8 cellular contexts compared by ENCODE assay signal in the genomic region with DNA sequence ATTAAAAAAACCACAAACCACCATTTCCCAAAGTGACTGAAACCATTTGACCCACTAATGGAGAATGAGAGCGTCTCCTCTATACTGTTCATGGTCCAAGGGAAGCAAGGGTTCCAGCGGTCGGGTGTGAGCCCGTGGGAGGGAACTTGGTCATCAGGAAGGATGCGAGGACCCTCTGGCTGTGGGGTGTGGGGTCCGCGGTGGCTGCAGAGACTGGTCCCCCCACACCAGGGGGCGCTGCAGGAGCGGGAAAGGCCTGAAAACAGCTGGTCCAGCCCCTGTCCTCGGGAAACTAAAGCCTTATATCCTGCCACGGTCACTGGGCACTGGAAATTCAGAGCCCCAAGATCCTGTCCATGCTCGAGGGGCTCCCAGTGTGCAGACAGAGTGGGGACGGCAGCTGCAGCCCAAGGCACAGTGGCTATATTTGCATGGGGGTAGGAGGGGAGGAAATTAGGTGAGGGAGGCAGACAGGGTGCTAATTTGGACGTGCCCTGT. TPM values are rescaled to one million over a fixed set of nuclear protein-coding genes. Genes with fewer than 3 reads are reported as not detected.
A peak's percentile ranks its signal among the peaks of the same experiment; 100 is the strongest.
DNase-seq lines count a peak whose midpoint lies in the region; ATAC-seq and TF ChIP-seq lines count a peak whose summit lies in the region.

No MANE protein-coding gene starts in this region.

- no peaks in the 10 kb centered on the region for H3K9me2 ChIP-seq in GM23338 (ENCODE audit: insufficient read depth)

- no peak overlapping the region for H3K4me2 ChIP-seq in GM23338

- no peaks in the 10 kb centered on the region; the same call in 1 of the 2 replicates for H4K20me1 ChIP-seq in GM23338 (replicated peaks; ENCODE audit: insufficient read depth)

- TF ChIP-seq CTCF in AG09319 (IDR thresholded peaks at IDR 0.05; ENCODE audit: low read depth, low read length) (peak; percentile 97), GM23338 (conservative IDR thresholded peaks at IDR 0.05; ENCODE audit: low read depth in 2 of 2) (peak; percentile 87 to 97), colonic mucosa (IDR thresholded peaks at IDR 0.05) (peak; percentile 92), right lobe of liver (IDR thresholded peaks at IDR 0.05) (peak; percentile 87 to 98 (median 96))

- no peak overlapping the region for H3K4me3 Mint-ChIP-seq in GM23338

- ATAC-seq in GM23338 (peak; percentile 81), right lobe of liver (peak; percentile 70 to 78 (median 75)), GM21526 (IDR thresholded peaks at IDR 0.05; ENCODE audit: low FRiP score, unreplicated experiment) (no peak)

- H3K36me3 ChIP-seq in GM23338 (ENCODE audit: insufficient read depth) (no peaks in the 10 kb centered on the region), colonic mucosa (no peaks in the 10 kb centered on the region), right lobe of liver (no peaks in the 10 kb centered on the region)

- TF ChIP-seq POLR2A in right lobe of liver (IDR thresholded peaks at IDR 0.05): no peak

- peak overlapping the region in 1 of 2 donors; percentile 46 for H3K9ac ChIP-seq in colonic mucosa (ENCODE audit: low read depth in 2 of 2, low read length in 2 of 2)

- peaks cover 23% of the 10 kb centered on the region for H3K79me2 ChIP-seq in GM23338 (replicated peaks; ENCODE audit: insufficient read depth)

- peaks cover 7% of the 10 kb centered on the region; the same call in 2 of the 3 replicates for H3K4me1 Mint-ChIP-seq in GM23338

- H3K4me3 ChIP-seq in GM23338 (no peak overlapping the region), colonic mucosa (no peak overlapping the region), right lobe of liver (no peak overlapping the region)

- 0% methylated on average over 5 of the region's 14 CpGs for WGBS in right lobe of liver (ENCODE audit: insufficient coverage, low coverage, low lambda C conversion rate, missing lambda C conversion rate)

- H3K9me3 Mint-ChIP-seq in GM23338: peaks cover 3% of the 10 kb centered on the region; the same call in 1 of the 3 replicates

- H3K9me3 ChIP-seq in colonic mucosa (no peaks in the 10 kb centered on the region), right lobe of liver (no peaks in the 10 kb centered on the region)

- no peaks in the 10 kb centered on the region for H3F3A ChIP-seq in GM23338 (replicated peaks; ENCODE audit: low read depth)

- H3K27ac ChIP-seq in GM23338 (ENCODE audit: low read depth) (no peak overlapping the region), colonic mucosa (no peak overlapping the region), right lobe of liver (no peak overlapping the region)

- DNase-seq in AG09319 (ENCODE audit: extremely low read depth, low read depth) (peak; percentile 46), GM23338 (ENCODE audit: low spot score) (peak; percentile 90), NCI-H526 (lab: John Stamatoyannopoulos, UW) (peak; percentile 42 to 86), colonic mucosa (peak; percentile 91), right lobe of liver (peak; percentile 85 to 89 (median 88))
- peak; percentile 87 to 89 for DNase-seq in activated CD4-positive, alpha-beta T cell treated with anti-CD3 and anti-CD28 coated beads, Interleukin-2, amount 50 U/mL, for 48 hours
- peak; percentile 65 to 78 (median 69) for DNase-seq in stimulated activated CD4-positive, alpha-beta T cell treated with anti-CD3 and anti-CD28 coated beads, TNF-alpha, amount 100 ng/mL, for 24 hours (ENCODE audit: low read depth in 3 of 3)

- H3K27me3 Mint-ChIP-seq in GM23338 (ENCODE audit: insufficient read depth, low read depth, poor library complexity): peaks cover 15% of the 10 kb centered on the region

- H3K4me1 ChIP-seq in GM23338 (ENCODE audit: insufficient read depth) (peaks cover 12% of the 10 kb centered on the region; the same call in 1 of the 2 replicates), colonic mucosa (no peaks in the 10 kb centered on the region), right lobe of liver (peaks cover 0 to 15% (median 5%) of the 10 kb centered on the region in 4 donors)

- intact Hi-C loops in colonic mucosa (cut with DNase I): loop anchor here (2.0 kb wide), 1 partner anchor 153 kb away; no protein-coding TSS in a partner anchor
- intact Hi-C loops in right lobe of liver (cut with DNase I): loop anchor here (5.0 to 10.0 kb wide), 3 partner anchors 152 to 355 kb away; no protein-coding TSS in a partner anchor

- no peak overlapping the region for H2AFZ ChIP-seq in GM23338

- no peak overlapping the region for H3K27ac Mint-ChIP-seq in GM23338

- peaks cover 3% of the 10 kb centered on the region; the same call in 2 of the 3 replicates for H3K36me3 Mint-ChIP-seq in GM23338 (ENCODE audit: low read depth)

- H3K27me3 ChIP-seq in GM23338 (ENCODE audit: insufficient read depth): no peaks in the 10 kb centered on the region
- no peaks in the 10 kb centered on the region for H3K27me3 ChIP-seq in colonic mucosa
- no peaks in the 10 kb centered on the region for H3K27me3 ChIP-seq in right lobe of liver

TF ChIP-seq in GM23338, 12 proteins besides CTCF, POLR2A, EP300 and RAD21:
- TF ChIP-seq ZNF331 (CRISPR knock-in tag; IDR thresholded peaks at IDR 0.05; ENCODE audit: low read depth) (no peak), POLR2AphosphoS5 (IDR thresholded peaks at IDR 0.05; ENCODE audit: low read depth) (no peak), STAT1 (IDR thresholded peaks at IDR 0.05; ENCODE audit: unreplicated experiment) (no peak), ZNF114 (CRISPR knock-in tag; IDR thresholded peaks at IDR 0.05) (no peak)
- TF ChIP-seq, protein P1, sequence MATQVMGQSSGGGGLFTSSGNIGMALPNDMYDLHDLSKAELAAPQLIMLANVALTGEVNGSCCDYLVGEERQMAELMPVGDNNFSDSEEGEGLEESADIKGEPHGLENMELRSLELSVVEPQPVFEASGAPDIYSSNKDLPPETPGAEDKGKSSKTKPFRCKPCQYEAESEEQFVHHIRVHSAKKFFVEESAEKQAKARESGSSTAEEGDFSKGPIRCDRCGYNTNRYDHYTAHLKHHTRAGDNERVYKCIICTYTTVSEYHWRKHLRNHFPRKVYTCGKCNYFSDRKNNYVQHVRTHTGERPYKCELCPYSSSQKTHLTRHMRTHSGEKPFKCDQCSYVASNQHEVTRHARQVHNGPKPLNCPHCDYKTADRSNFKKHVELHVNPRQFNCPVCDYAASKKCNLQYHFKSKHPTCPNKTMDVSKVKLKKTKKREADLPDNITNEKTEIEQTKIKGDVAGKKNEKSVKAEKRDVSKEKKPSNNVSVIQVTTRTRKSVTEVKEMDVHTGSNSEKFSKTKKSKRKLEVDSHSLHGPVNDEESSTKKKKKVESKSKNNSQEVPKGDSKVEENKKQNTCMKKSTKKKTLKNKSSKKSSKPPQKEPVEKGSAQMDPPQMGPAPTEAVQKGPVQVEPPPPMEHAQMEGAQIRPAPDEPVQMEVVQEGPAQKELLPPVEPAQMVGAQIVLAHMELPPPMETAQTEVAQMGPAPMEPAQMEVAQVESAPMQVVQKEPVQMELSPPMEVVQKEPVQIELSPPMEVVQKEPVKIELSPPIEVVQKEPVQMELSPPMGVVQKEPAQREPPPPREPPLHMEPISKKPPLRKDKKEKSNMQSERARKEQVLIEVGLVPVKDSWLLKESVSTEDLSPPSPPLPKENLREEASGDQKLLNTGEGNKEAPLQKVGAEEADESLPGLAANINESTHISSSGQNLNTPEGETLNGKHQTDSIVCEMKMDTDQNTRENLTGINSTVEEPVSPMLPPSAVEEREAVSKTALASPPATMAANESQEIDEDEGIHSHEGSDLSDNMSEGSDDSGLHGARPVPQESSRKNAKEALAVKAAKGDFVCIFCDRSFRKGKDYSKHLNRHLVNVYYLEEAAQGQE (IDR thresholded peaks at IDR 0.05; ENCODE audit: unreplicated experiment): no peak

RNA-seq across cellular contexts. Expression of a gene that starts 4.3 kb away (rescaled TPM):
- 33.7 and 35.2 TPM in 2 replicates for total RNA-seq in GM23338 (2014; rRNA removed; shearing (Covaris generic))
- 23.9 and 26.5 TPM in 2 replicates for polyA plus RNA-seq in GM23338 (2016; fragmentation: Nextera tagmentation; extraction: Ambion mirVana)
- total RNA-seq in colonic mucosa: 10 to 100 TPM; 14.4 to 16.4 TPM
- 1 to 10 TPM; 3.0 to 9.9 (median 6.6) TPM for total RNA-seq in right lobe of liver

RNA-seq across cellular contexts. Expression of a gene that starts 10.6 kb away (rescaled TPM):
- 58.2 and 61.6 TPM in 2 replicates for total RNA-seq in GM23338 (2014; rRNA removed; shearing (Covaris generic))
- 63.4 and 73.8 TPM in 2 replicates for polyA plus RNA-seq in GM23338 (2016; fragmentation: Nextera tagmentation; extraction: Ambion mirVana)
- total RNA-seq in colonic mucosa (10 to 100 TPM; 33.6 to 37.4 TPM), right lobe of liver (10 to 100 TPM; 18.9 to 30.7 (median 28.4) TPM)

RNA-seq across cellular contexts. Expression of a gene that starts 26.6 kb away (rescaled TPM):
- 0.43 TPM in 1 of 2 replicates, not detected in the other for total RNA-seq in GM23338 (2014; rRNA removed; shearing (Covaris generic))
- polyA plus RNA-seq in GM23338 (2016; fragmentation: Nextera tagmentation; extraction: Ambion mirVana): 0.32 TPM in 1 of 2 replicates, not detected in the other
- total RNA-seq in colonic mucosa (100 to 1,000 TPM; 137 to 547 TPM), right lobe of liver (1 to 10 TPM in 4 of 6 experiments, under 1 TPM in 2; 0.59 to 6.3 (median 2.7) TPM)

Comparison
In these comparisons a context has a peak if more than half of its experiments do, and no peak if none do; other contexts are left out.
1. RNA of a gene that starts 26.6 kb away (total RNA-seq): 137 to 547 TPM in colonic mucosa; 0.59 to 6.3 TPM in right lobe of liver and 0.43 TPM in GM23338; every median in the first group is over 10 times any median in the second.
2. Peak in every context shown above with its lines, with median percentiles within 50 percentile points of each other: DNase-seq and CTCF ChIP-seq.